ENCODE assay signal across 1 cellular context in genomic region chr12:24025153-24025798, GRCh38.
TF ChIP-seq lines count a peak whose summit lies in the region.

No MANE protein-coding gene starts in this region.

TF ChIP-seq in Ishikawa, 13 proteins besides CTCF, POLR2A, EP300 and RAD21 (continued from another document):
- TF ChIP-seq REST (IDR thresholded peaks at IDR 0.05; ENCODE audit: low read depth) (no peak), TEAD4 (IDR thresholded peaks at IDR 0.05) (no peak), YY1 (IDR thresholded peaks at IDR 0.05; ENCODE audit: low read depth) (no peak), TAF1 (IDR thresholded peaks at IDR 0.05; ENCODE audit: low read depth) (no peak)
- TF ChIP-seq, protein P1, sequence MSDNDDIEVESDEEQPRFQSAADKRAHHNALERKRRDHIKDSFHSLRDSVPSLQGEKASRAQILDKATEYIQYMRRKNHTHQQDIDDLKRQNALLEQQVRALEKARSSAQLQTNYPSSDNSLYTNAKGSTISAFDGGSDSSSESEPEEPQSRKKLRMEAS (IDR thresholded peaks at IDR 0.05): no peak
